In the genomic region with DNA sequence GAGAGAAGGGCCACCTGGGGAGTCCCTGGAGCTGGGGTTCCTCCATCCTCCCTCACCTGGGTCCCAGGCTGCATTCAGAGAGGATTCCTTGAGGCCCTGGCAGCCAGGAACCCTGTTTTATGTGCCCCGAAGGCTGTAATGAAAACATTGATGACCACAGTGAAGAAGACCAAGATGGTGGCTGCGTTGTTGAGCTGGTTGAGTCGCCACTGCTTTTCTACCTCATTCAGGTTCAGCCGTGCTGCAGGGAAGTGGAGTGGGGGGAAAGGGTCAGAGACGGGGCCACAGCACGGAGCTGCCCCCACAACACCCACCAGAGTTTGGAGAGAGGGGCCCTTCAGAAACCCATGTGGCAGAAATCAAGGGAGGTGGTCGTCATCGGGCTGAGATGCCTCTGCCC, we compare ENCODE assay signal across 1 cellular context.
TF ChIP-seq lines count a peak whose summit lies in the region.

No MANE protein-coding gene starts in this region.

TF ChIP-seq in H1, 55 proteins besides CTCF, POLR2A, EP300 and RAD21:
- no peak for TF ChIP-seq BACH1 (IDR thresholded peaks at IDR 0.05; ENCODE audit: low read length)
- TF ChIP-seq ZNF274 (IDR thresholded peaks at IDR 0.05; ENCODE audit: borderline replicate concordance, extremely low read depth, low read length): no peak
- TF ChIP-seq SRF (IDR thresholded peaks at IDR 0.05; ENCODE audit: low read depth, low read length): no peak
- TF ChIP-seq EZH2 (IDR thresholded peaks at IDR 0.05; ENCODE audit: low read depth, low read length, severe bottlenecking): no peak
- TF ChIP-seq SP1 (IDR thresholded peaks at IDR 0.05; ENCODE audit: low read depth, low read length): no peak
- no peak for TF ChIP-seq NRF1 (IDR thresholded peaks at IDR 0.05; ENCODE audit: low read depth, low read length)
- TF ChIP-seq TEAD4 (IDR thresholded peaks at IDR 0.05; ENCODE audit: low read depth, low read length): no peak
- TF ChIP-seq RBBP5 (IDR thresholded peaks at IDR 0.05; ENCODE audit: borderline replicate concordance, low read depth, low read length): no peak
- no peak for TF ChIP-seq RFX5 (IDR thresholded peaks at IDR 0.05; ENCODE audit: borderline replicate concordance, low read depth, low read length)
- no peak for TF ChIP-seq TCF12 (IDR thresholded peaks at IDR 0.05; ENCODE audit: low read depth, low read length)
- TF ChIP-seq POU5F1 (IDR thresholded peaks at IDR 0.05; ENCODE audit: low read depth, low read length): no peak
- TF ChIP-seq, protein P1, sequence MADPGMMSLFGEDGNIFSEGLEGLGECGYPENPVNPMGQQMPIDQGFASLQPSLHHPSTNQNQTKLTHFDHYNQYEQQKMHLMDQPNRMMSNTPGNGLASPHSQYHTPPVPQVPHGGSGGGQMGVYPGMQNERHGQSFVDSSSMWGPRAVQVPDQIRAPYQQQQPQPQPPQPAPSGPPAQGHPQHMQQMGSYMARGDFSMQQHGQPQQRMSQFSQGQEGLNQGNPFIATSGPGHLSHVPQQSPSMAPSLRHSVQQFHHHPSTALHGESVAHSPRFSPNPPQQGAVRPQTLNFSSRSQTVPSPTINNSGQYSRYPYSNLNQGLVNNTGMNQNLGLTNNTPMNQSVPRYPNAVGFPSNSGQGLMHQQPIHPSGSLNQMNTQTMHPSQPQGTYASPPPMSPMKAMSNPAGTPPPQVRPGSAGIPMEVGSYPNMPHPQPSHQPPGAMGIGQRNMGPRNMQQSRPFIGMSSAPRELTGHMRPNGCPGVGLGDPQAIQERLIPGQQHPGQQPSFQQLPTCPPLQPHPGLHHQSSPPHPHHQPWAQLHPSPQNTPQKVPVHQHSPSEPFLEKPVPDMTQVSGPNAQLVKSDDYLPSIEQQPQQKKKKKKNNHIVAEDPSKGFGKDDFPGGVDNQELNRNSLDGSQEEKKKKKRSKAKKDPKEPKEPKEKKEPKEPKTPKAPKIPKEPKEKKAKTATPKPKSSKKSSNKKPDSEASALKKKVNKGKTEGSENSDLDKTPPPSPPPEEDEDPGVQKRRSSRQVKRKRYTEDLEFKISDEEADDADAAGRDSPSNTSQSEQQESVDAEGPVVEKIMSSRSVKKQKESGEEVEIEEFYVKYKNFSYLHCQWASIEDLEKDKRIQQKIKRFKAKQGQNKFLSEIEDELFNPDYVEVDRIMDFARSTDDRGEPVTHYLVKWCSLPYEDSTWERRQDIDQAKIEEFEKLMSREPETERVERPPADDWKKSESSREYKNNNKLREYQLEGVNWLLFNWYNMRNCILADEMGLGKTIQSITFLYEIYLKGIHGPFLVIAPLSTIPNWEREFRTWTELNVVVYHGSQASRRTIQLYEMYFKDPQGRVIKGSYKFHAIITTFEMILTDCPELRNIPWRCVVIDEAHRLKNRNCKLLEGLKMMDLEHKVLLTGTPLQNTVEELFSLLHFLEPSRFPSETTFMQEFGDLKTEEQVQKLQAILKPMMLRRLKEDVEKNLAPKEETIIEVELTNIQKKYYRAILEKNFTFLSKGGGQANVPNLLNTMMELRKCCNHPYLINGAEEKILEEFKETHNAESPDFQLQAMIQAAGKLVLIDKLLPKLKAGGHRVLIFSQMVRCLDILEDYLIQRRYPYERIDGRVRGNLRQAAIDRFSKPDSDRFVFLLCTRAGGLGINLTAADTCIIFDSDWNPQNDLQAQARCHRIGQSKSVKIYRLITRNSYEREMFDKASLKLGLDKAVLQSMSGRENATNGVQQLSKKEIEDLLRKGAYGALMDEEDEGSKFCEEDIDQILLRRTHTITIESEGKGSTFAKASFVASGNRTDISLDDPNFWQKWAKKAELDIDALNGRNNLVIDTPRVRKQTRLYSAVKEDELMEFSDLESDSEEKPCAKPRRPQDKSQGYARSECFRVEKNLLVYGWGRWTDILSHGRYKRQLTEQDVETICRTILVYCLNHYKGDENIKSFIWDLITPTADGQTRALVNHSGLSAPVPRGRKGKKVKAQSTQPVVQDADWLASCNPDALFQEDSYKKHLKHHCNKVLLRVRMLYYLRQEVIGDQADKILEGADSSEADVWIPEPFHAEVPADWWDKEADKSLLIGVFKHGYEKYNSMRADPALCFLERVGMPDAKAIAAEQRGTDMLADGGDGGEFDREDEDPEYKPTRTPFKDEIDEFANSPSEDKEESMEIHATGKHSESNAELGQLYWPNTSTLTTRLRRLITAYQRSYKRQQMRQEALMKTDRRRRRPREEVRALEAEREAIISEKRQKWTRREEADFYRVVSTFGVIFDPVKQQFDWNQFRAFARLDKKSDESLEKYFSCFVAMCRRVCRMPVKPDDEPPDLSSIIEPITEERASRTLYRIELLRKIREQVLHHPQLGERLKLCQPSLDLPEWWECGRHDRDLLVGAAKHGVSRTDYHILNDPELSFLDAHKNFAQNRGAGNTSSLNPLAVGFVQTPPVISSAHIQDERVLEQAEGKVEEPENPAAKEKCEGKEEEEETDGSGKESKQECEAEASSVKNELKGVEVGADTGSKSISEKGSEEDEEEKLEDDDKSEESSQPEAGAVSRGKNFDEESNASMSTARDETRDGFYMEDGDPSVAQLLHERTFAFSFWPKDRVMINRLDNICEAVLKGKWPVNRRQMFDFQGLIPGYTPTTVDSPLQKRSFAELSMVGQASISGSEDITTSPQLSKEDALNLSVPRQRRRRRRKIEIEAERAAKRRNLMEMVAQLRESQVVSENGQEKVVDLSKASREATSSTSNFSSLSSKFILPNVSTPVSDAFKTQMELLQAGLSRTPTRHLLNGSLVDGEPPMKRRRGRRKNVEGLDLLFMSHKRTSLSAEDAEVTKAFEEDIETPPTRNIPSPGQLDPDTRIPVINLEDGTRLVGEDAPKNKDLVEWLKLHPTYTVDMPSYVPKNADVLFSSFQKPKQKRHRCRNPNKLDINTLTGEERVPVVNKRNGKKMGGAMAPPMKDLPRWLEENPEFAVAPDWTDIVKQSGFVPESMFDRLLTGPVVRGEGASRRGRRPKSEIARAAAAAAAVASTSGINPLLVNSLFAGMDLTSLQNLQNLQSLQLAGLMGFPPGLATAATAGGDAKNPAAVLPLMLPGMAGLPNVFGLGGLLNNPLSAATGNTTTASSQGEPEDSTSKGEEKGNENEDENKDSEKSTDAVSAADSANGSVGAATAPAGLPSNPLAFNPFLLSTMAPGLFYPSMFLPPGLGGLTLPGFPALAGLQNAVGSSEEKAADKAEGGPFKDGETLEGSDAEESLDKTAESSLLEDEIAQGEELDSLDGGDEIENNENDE (IDR thresholded peaks at IDR 0.05; ENCODE audit: insufficient replicate concordance, low read length): no peak
- TF ChIP-seq CHD2 (IDR thresholded peaks at IDR 0.05; ENCODE audit: low read length): no peak
- TF ChIP-seq PHF8 (conservative IDR thresholded peaks at IDR 0.05; ENCODE audit: low read depth, low read length): no peak
- no peak for TF ChIP-seq SIX5 (IDR thresholded peaks at IDR 0.05; ENCODE audit: low read depth, low read length)
- no peak for TF ChIP-seq POLR2AphosphoS5 (IDR thresholded peaks at IDR 0.05; ENCODE audit: low read depth, low read length)
- no peak for TF ChIP-seq HDAC6 (IDR thresholded peaks at IDR 0.05; ENCODE audit: low read depth, low read length)
- TF ChIP-seq SUZ12 (IDR thresholded peaks at IDR 0.05; ENCODE audit: low read length): no peak
- no peak for TF ChIP-seq KDM1A (IDR thresholded peaks at IDR 0.05; ENCODE audit: borderline replicate concordance, low read length)
- no peak for TF ChIP-seq JUND (IDR thresholded peaks at IDR 0.05; ENCODE audit: low read length)
